16 cellular contexts compared by ENCODE assay signal in the genomic region with DNA sequence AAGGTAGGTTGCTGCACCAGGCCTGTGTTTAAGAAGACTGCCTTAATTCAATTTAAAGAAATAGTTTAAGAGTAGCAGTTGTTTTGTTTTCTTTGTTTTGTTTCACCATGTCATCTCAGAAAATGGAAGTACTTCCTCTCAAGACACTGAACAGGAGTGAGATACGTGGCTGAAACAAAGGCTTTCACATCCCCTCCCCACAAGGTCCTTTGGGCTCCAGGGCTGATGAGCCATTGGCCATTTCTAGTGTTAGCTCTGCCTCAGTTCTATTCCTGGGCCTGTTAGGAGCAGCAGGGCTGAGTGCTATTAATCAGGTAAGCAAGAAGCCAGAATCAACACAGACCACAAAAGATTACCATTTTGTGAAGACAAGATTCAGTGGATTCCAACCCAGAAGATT.
DNase-seq lines count a peak whose midpoint lies in the region; ATAC-seq, FAIRE-seq and TF ChIP-seq lines count a peak whose summit lies in the region.
"Had no signal": no experiment of that assay in that cellular context is flagged by ENCODE, and none has a peak within 500 bp of the region (broad histone marks: within the 10 kb centered on the region; RNA-seq: fewer than 3 reads in every experiment).

No MANE protein-coding gene starts in this region.

- in situ Hi-C loops in GM13976 (cut with MboI; ENCODE audit: low sequenced_read_pairs, unreplicated experiment): no loop called here

- no TSS peak for BruUV-seq in endothelial cell of umbilical vein (replicated peaks; lab: Mats Ljungman, UMichigan)

- no peak overlapping the region for H3K27ac ChIP-seq in endothelial cell of umbilical vein (ENCODE audit: insufficient read depth, low read depth, low read length)
- H3K27ac ChIP-seq: hepatocyte, upper lobe of left lung had no signal

- H2AFZ ChIP-seq in endothelial cell of umbilical vein (ENCODE audit: low read depth, low read length): no peak overlapping the region
- H2AFZ ChIP-seq: hepatocyte had no signal

- peak; percentile 8 for FAIRE-seq in endothelial cell of umbilical vein (lab: Jason Lieb, UNC)

- CTCF ChIA-PET in endothelial cell of umbilical vein (lab: Charles Lee): interaction anchor here (1.1 to 1.5 kb wide), 2 partner anchors 10 to 79 kb away, joined by 4 to 5 read pairs; no protein-coding TSS in a partner anchor

- POLR2A ChIA-PET in endothelial cell of umbilical vein (lab: Charles Lee): no interaction called here

- H3K27me3 ChIP-seq in endothelial cell of umbilical vein (ENCODE audit: control insufficient read depth in 2 of 2, insufficient read depth in 2 of 2, low read length in 2 of 2): no peaks in the 10 kb centered on the region
- H3K27me3 ChIP-seq: hepatocyte, upper lobe of left lung had no signal

- peak; percentile 47 for ATAC-seq in GM18909 (IDR thresholded peaks at IDR 0.05; ENCODE audit: poor library complexity, unreplicated experiment)
- peak; percentile 72 for ATAC-seq in GM21528 (IDR thresholded peaks at IDR 0.05; ENCODE audit: low FRiP score, unreplicated experiment)
- ATAC-seq in HG03066 (IDR thresholded peaks at IDR 0.05; ENCODE audit: low read depth, unreplicated experiment): peak; percentile 86

- H3K9ac ChIP-seq in endothelial cell of umbilical vein (replicated peaks; ENCODE audit: extremely low read depth, insufficient read depth, low read length): no peak overlapping the region

- intact Hi-C loops in endothelial cell of umbilical vein (cut with micrococcal nuclease): no loop called here

- peaks cover 5% of the 10 kb centered on the region for H3K4me1 ChIP-seq in endothelial cell of umbilical vein (ENCODE audit: control insufficient read depth, extremely low read depth, insufficient read depth, low read length)
- H3K4me1 ChIP-seq: upper lobe of left lung had no signal

- no peak overlapping the region for H3K4me3 ChIP-seq in endothelial cell of umbilical vein (replicated peaks in 1 of 3; ENCODE audit: insufficient read depth in 1 of 3, low read depth in 1 of 3, low read length in 3 of 3)
- H3K4me3 ChIP-seq: HAP-1, hepatocyte, upper lobe of left lung had no signal

- no peak overlapping the region for H3K4me2 ChIP-seq in endothelial cell of umbilical vein (ENCODE audit: insufficient read depth, low read length)
- H3K4me2 ChIP-seq: hepatocyte had no signal

- no peak for DNase-seq in endothelial cell of umbilical vein (ENCODE audit: low read depth, low spot score)
- DNase-seq in RPMI8226: no peak
- DNase-seq in activated CD8-positive, alpha-beta memory T cell treated with anti-CD3 and anti-CD28 coated beads, Interleukin-2, amount 50 U/mL, for 48 hours: no peak
- DNase-seq in GM13976 (ENCODE audit: low spot score): no peak
- no peak for DNase-seq in occipital lobe (lab: John Stamatoyannopoulos, UW)
- DNase-seq: activated CD4-positive, CD25-positive, alpha-beta regulatory T cell treated with anti-CD3 and anti-CD28 coated beads, Interleukin-2, amount 50 U/mL, for 72 hours; activated CD8-positive, alpha-beta memory T cell treated with anti-CD3 and anti-CD28 coated beads, Interleukin-2, amount 50 U/mL, for 4 hours; NCI-H1048; SIG-M5; stimulated activated CD4-positive, alpha-beta T cell treated with anti-CD3 and anti-CD28 coated beads, Interleukin-4, amount 100 ng/mL, for 24 hours; upper lobe of left lung had no signal

- no peaks in the 10 kb centered on the region for H3K79me2 ChIP-seq in endothelial cell of umbilical vein (ENCODE audit: control insufficient read depth, insufficient read depth, low read length)
- H3K79me2 ChIP-seq: hepatocyte had no signal

- no peaks in the 10 kb centered on the region for H3K36me3 ChIP-seq in endothelial cell of umbilical vein (ENCODE audit: control insufficient read depth in 2 of 2, extremely low read depth in 1 of 2, insufficient read depth in 2 of 2, low read length in 2 of 2)
- H3K36me3 ChIP-seq: HAP-1, upper lobe of left lung had no signal

- no peaks in the 10 kb centered on the region for H3K9me3 ChIP-seq in endothelial cell of umbilical vein (replicated peaks; ENCODE audit: control insufficient read depth, insufficient read depth, low read length)
- H3K9me3 ChIP-seq: HAP-1, upper lobe of left lung had no signal

- TF ChIP-seq POLR2A in endothelial cell of umbilical vein (IDR thresholded peaks at IDR 0.05; ENCODE audit: low read depth, low read length): no peak

- TF ChIP-seq CTCF in endothelial cell of umbilical vein (IDR thresholded peaks at IDR 0.05; ENCODE audit: extremely low read depth in 1 of 2, insufficient read depth in 1 of 2, low read depth in 1 of 2, low read length in 2 of 2) (no peak), GM13976 (IDR thresholded peaks at IDR 0.05; ENCODE audit: borderline replicate concordance, control extremely low read depth, extremely low read depth, insufficient read depth, missing control alignments) (no peak)

- H4K20me1 ChIP-seq in endothelial cell of umbilical vein (replicated peaks; ENCODE audit: control insufficient read depth, extremely low read depth, insufficient read depth, low read length): no peaks in the 10 kb centered on the region

- H3K9me1 ChIP-seq in endothelial cell of umbilical vein (replicated peaks; ENCODE audit: control insufficient read depth, extremely low read depth, insufficient read depth, low read length): no peaks in the 10 kb centered on the region

- dilution Hi-C loops in endothelial cell of umbilical vein (cut with MboI; ENCODE audit: extremely low pct_ligation_motif_present, low sequenced_read_pairs): no loop called here

TF ChIP-seq in endothelial cell of umbilical vein, 7 proteins besides CTCF, POLR2A, EP300 and RAD21:
- TF ChIP-seq FOS (IDR thresholded peaks at IDR 0.05; ENCODE audit: borderline replicate concordance, insufficient read depth, low read length) (no peak), POLR2AphosphoS5 (IDR thresholded peaks at IDR 0.05; ENCODE audit: insufficient read depth, low read depth, low read length) (no peak), JUN (IDR thresholded peaks at IDR 0.05; ENCODE audit: borderline replicate concordance, insufficient read depth, insufficient read length, low read depth) (no peak)
